In the genomic region with DNA sequence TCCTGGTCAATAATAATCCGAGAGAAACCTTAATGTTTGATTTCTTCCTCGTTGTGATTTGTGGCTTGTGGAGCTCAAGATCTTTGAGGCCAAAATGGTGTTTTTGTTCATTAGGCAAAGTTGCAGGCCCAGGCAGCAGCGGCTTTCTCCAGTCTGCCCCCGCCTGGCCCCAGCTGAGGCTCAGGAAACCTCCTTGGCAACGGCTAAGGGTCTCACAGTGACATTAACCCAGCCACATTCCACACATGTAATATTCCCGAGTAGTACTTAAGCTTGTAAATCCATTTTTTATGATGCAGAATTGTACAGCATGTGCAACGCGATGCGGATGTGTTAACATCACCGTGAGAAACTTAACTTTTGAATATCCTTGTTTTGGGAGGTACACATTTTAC, we compare ENCODE assay signal across 11 cellular contexts.
DNase-seq lines count a peak whose midpoint lies in the region; ATAC-seq and TF ChIP-seq lines count a peak whose summit lies in the region.
"Had no signal": no experiment of that assay in that cellular context is flagged by ENCODE, and none has a peak within 500 bp of the region (broad histone marks: within the 10 kb centered on the region; RNA-seq: fewer than 3 reads in every experiment).

No MANE protein-coding gene starts in this region.

- TF ChIP-seq POLR2A in esophagus muscularis mucosa (IDR thresholded peaks at IDR 0.05; ENCODE audit: low read depth), result no peak

- WGBS in esophagus muscularis mucosa, result 73% methylated on average over 10 of the region's 10 CpGs

- H3K27me3 ChIP-seq in esophagus muscularis mucosa, result no peaks in the 10 kb centered on the region

- TF ChIP-seq CTCF in GM10266 (IDR thresholded peaks at IDR 0.05; ENCODE audit: control insufficient read depth, insufficient read depth, low read depth, missing control alignments) (peak; percentile 25), esophagus muscularis mucosa (IDR thresholded peaks at IDR 0.05) (no peak)

- DNase-seq in GM10266 (ENCODE audit: extremely low spot score) (no peak), esophagus muscularis mucosa (ENCODE audit: extremely low spot score) (peak; percentile 78), substantia nigra (lab: John Stamatoyannopoulos, UW) (no peak), NCI-H510A (lab: John Stamatoyannopoulos, UW) (no peak), dedifferentiated amniotic fluid mesenchymal stem cell (ENCODE audit: extremely low spot score) (no peak)
- DNase-seq in stimulated activated CD4-positive, alpha-beta T cell treated with anti-CD3 and anti-CD28 coated beads, Interleukin-4, amount 100 ng/mL, for 4 hours, result no peak
- DNase-seq: activated CD4-positive, CD25-positive, alpha-beta regulatory T cell; C1 segment of cervical spinal cord; mesendoderm had no signal

- no peak overlapping the region for H3K4me3 ChIP-seq in esophagus muscularis mucosa

- no peaks in the 10 kb centered on the region for H3K36me3 ChIP-seq in esophagus muscularis mucosa

- intact Hi-C loops in esophagus muscularis mucosa (cut with DNase I), result no loop called here

- no peaks in the 10 kb centered on the region for H3K4me1 ChIP-seq in esophagus muscularis mucosa

- no peak overlapping the region for H3K27ac ChIP-seq in esophagus muscularis mucosa (replicated peaks in 1 of 4)
- no peak overlapping the region for H3K27ac ChIP-seq in substantia nigra (ENCODE audit: low read depth, low read length, poor library complexity, severe bottlenecking)

- H3K9me3 ChIP-seq in esophagus muscularis mucosa, result no peaks in the 10 kb centered on the region

- ATAC-seq in GM19463 (IDR thresholded peaks at IDR 0.05; ENCODE audit: unreplicated experiment), result peak; percentile 15
- peak; percentile 3 for ATAC-seq in HG03039 (IDR thresholded peaks at IDR 0.05; ENCODE audit: unreplicated experiment)

- no peak for TF ChIP-seq EP300 in esophagus muscularis mucosa (IDR thresholded peaks at IDR 0.05)
